Comparison of ENCODE assay signal across 1 cellular context in the genomic region with DNA sequence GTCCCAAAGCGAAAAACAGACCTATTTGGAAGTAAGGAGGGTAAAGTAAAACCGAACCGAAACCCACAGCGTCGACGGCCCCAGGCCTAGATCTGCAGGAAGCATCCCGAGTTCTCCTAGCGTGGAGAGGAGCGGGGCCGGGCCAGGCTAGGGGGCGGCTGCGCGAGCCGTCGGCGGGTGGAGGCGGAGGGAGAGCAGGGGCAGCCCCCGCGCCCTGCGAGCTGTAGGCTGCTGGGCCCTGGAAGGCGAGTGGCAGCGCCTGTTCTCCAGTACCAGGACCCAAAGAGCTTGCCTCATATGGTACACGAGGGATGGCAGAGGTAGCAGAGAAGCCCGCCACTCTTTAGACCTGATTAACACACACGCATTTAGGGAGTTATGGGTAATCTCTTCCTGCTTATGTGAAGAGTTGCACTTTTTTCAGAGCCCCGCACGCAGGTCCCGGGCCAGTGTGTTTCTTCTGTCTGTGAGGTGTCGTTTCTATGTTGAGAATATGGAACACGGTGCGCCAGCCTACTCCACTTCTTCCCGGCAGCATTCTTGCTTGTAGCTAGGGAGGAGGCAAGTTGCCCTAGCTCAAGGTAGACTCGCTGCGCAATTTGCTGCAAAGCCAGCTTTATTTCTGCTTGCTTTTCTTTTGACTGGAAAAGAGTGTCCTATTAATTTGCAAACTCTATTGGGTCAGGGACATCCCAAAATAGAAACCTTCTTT.
TF ChIP-seq lines count a peak whose summit lies in the region.

No MANE protein-coding gene starts in this region.

TF ChIP-seq in H1, 55 proteins besides CTCF, POLR2A, EP300 and RAD21 (continued from another document):
- no peak for TF ChIP-seq BCL11A (IDR thresholded peaks at IDR 0.05; ENCODE audit: low read depth in 2 of 2, low read length in 2 of 2)
- TF ChIP-seq RXRA (IDR thresholded peaks at IDR 0.05; ENCODE audit: insufficient read depth, low read depth, low read length): no peak
- no peak for TF ChIP-seq SIN3A (conservative IDR thresholded peaks at IDR 0.05 in 1 of 2, IDR thresholded peaks at IDR 0.05 in 1 of 2; ENCODE audit: low read depth in 1 of 2, low read length in 2 of 2)
- TF ChIP-seq JUND (IDR thresholded peaks at IDR 0.05; ENCODE audit: low read length): no peak
- TF ChIP-seq TBP (IDR thresholded peaks at IDR 0.05; ENCODE audit: low read depth, low read length): no peak
- TF ChIP-seq SP1 (IDR thresholded peaks at IDR 0.05; ENCODE audit: low read depth, low read length): no peak
- TF ChIP-seq HDAC6 (IDR thresholded peaks at IDR 0.05; ENCODE audit: low read depth, low read length): no peak
- no peak for TF ChIP-seq SP4 (IDR thresholded peaks at IDR 0.05; ENCODE audit: low read length)
- no peak for TF ChIP-seq SIX5 (IDR thresholded peaks at IDR 0.05; ENCODE audit: low read depth, low read length)
- no peak for TF ChIP-seq SIRT6 (IDR thresholded peaks at IDR 0.05; ENCODE audit: low read length)
- no peak for TF ChIP-seq SAP30 (IDR thresholded peaks at IDR 0.05; ENCODE audit: insufficient read depth, insufficient replicate concordance, low read length)
- TF ChIP-seq GABPA (IDR thresholded peaks at IDR 0.05; ENCODE audit: borderline replicate concordance, insufficient read depth, low read length): no peak
- no peak for TF ChIP-seq RFX5 (IDR thresholded peaks at IDR 0.05; ENCODE audit: borderline replicate concordance, low read depth, low read length)
- no peak for TF ChIP-seq EGR1 (IDR thresholded peaks at IDR 0.05; ENCODE audit: borderline replicate concordance, low read depth, low read length)
- TF ChIP-seq, protein P1, sequence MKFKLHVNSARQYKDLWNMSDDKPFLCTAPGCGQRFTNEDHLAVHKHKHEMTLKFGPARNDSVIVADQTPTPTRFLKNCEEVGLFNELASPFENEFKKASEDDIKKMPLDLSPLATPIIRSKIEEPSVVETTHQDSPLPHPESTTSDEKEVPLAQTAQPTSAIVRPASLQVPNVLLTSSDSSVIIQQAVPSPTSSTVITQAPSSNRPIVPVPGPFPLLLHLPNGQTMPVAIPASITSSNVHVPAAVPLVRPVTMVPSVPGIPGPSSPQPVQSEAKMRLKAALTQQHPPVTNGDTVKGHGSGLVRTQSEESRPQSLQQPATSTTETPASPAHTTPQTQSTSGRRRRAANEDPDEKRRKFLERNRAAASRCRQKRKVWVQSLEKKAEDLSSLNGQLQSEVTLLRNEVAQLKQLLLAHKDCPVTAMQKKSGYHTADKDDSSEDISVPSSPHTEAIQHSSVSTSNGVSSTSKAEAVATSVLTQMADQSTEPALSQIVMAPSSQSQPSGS (IDR thresholded peaks at IDR 0.05; ENCODE audit: low read length): no peak
- TF ChIP-seq SUZ12 (IDR thresholded peaks at IDR 0.05; ENCODE audit: low read length): no peak
